Comparison of ENCODE assay signal across 9 cellular contexts in the genomic region with DNA sequence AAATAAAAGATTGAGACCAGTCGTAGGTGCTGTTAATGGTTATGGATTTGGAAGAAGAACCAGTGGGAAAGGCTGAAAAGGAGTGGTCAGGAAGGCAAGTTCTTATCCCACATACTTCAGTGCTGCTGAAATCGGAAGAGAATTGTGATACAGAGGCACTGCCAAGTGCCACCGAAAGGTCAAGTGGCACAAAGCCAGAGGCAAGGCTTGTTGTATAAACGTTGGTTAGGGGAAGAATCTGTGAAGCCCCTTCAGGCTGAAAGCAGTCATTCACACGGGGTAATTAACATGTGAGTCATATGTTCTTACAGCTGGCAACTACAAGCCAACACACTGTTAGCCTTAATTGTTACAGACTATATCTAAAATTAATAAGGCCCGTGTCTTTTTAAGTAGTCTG. TPM values are rescaled to one million over a fixed set of nuclear protein-coding genes. Genes with fewer than 3 reads are reported as not detected.
DNase-seq lines count a peak whose midpoint lies in the region; ATAC-seq, FAIRE-seq and TF ChIP-seq lines count a peak whose summit lies in the region.
"Had no signal": no experiment of that assay in that cellular context is flagged by ENCODE, and none has a peak within 500 bp of the region (broad histone marks: within the 10 kb centered on the region; RNA-seq: fewer than 3 reads in every experiment).

No MANE protein-coding gene starts in this region.

- no peaks in the 10 kb centered on the region for H3K9me3 ChIP-seq in pancreas

- 5 to 7% methylated on average over 6 of the region's 6 CpGs for WGBS in pancreas, 2 donors

- no peak overlapping the region for H3K4me3 ChIP-seq in epithelial cell of esophagus (ENCODE audit: low read length)
- H3K4me3 ChIP-seq in pancreas, result no peak overlapping the region

- intact Hi-C loops in pancreas (cut with DNase I), result loop anchor here in 1 of 3 donors (10.0 kb wide), 1 partner anchor 46 kb away; a partner anchor contains a TSS

- peak overlapping the region in 2 of 4 donors; percentile 32 to 33 for H3K27ac ChIP-seq in pancreas
- H3K27ac ChIP-seq: KMS-11 had no signal

- no peaks in the 10 kb centered on the region for H3K27me3 ChIP-seq in pancreas

- peaks cover 42 to 63% (median 56%) of the 10 kb centered on the region in 3 donors for H3K4me1 ChIP-seq in pancreas

- no peak for FAIRE-seq in pancreas (lab: Jason Lieb, UNC)

- DNase-seq in H4 (ENCODE audit: low spot score) (peak; percentile 89), NCI-H2171 treated with DMSO at 0.1 percent for 48 hours (lab: John Stamatoyannopoulos, UW) (peak; percentile 81), epithelial cell of esophagus (ENCODE audit: low read depth) (peak; percentile 71), pancreas (peak in 4 of 6 donors; percentile 57 to 72 (median 67))
- no peak for DNase-seq in stimulated activated CD4-positive, alpha-beta T cell treated with anti-CD3 and anti-CD28 coated beads, Interleukin-2, amount 100 ng/mL, for 48 hours
- no peak for DNase-seq in activated naive CD4-positive, alpha-beta T cell (lab: John Stamatoyannopoulos, UW)
- DNase-seq in activated naive CD4-positive, alpha-beta T cell treated with Interleukin-2 at 50 U/mL for 16 hours, result no peak

- TF ChIP-seq CTCF in epithelial cell of esophagus (IDR thresholded peaks at IDR 0.05; ENCODE audit: insufficient read depth, low read depth, low read length, missing control alignments) (no peak), pancreas (IDR thresholded peaks at IDR 0.05) (no peak)

- H3K36me3 ChIP-seq in pancreas, result peaks cover 0 to 3% (median 0%) of the 10 kb centered on the region in 3 donors

- peak; percentile 47 to 70 (median 64) for ATAC-seq in pancreas
- no peak for ATAC-seq in GM21447 (IDR thresholded peaks at IDR 0.05; ENCODE audit: unreplicated experiment)

RNA-seq across cellular contexts. Expression of a gene that starts 48.8 kb away (rescaled TPM):
- total RNA-seq in H4 (2014; rRNA removed; shearing (Covaris generic)), result 12.1 and 14.0 TPM in 2 replicates
- total RNA-seq in pancreas, result 10 to 100 TPM in 3 of 6 donors, 1 to 10 TPM in 3; 6.2 to 16.0 (median 9.8) TPM
- 1 to 10 TPM; 9.0 to 9.8 TPM for polyA plus RNA-seq in pancreas

Comparison
In these comparisons a context has a peak if more than half of its experiments do, and no peak if none do; other contexts are left out.
1. DNase-seq: peak in H4 (single experiment), NCI-H2171 treated with DMSO at 0.1 percent for 48 hours (single experiment), epithelial cell of esophagus (single experiment) and pancreas (4 of 6); none in stimulated activated CD4-positive, alpha-beta T cell treated with anti-CD3 and anti-CD28 coated beads, Interleukin-2, amount 100 ng/mL, for 48 hours (0 of 2), activated naive CD4-positive, alpha-beta T cell (0 of 4) and activated naive CD4-positive, alpha-beta T cell treated with Interleukin-2 at 50 U/mL for 16 hours (single experiment).